In the genomic region with DNA sequence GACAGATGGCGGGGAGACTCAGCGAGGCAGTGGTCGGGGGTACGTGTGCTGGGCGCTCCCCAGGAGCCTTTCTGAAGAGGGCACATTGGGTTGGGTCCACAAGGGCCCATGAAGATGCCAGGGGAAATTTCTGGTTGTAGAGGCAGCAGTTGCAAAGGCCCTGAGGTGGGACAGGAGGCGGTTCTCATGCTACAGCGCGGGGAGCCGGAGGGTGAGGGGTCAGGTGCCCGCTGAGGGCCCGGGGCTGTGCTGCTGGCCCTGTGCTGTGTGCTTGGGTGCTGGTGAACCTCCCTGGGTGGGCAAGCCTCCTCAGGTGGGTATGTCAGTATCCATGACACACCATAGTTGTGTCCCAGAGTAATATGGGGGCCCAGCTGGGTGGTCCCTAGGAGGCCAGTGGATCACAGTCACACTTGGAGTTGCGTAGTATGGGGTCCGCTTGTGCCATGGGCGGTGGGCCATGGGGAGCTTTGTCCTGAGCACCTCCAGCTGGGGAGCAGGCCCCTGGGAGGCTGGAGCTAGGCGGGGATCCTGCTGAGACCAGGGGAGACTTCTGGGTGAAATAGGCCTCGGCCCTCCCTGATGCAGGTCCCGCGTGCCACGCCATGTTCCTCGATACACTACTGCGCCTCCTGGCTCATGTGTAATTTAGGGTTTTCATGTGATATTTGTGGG, we compare ENCODE assay signal across 24 cellular contexts.
"Had no signal": no experiment of that assay in that cellular context is flagged by ENCODE, and none has a peak within 500 bp of the region (broad histone marks: within the 10 kb centered on the region; RNA-seq: fewer than 3 reads in every experiment).

No MANE protein-coding gene starts in this region.

- ATAC-seq: activated naive CD4-positive, alpha-beta T cell treated with anti-CD3 and anti-CD28 coated beads, Interleukin-2, amount 50 U/mL, for 72 hours; activated T-cell treated with anti-CD3 and anti-CD28 coated beads, Interleukin-2, amount 50 U/mL, for 4 hours; body of pancreas; PC-3 had no signal

- H3K27ac Mint-ChIP-seq: activated CD4-positive, alpha-beta T cell treated with anti-CD3 and anti-CD28 coated beads, Interleukin-2, amount 10 ng/mL, durations not matched to agents 24 days and 14 days; activated naive CD4-positive, alpha-beta T cell treated with anti-CD3 and anti-CD28 coated beads for 36 hours; activated naive CD4-positive, alpha-beta T cell treated with anti-CD3 and anti-CD28 coated beads, Interleukin-2, amount 50 U/mL, for 72 hours; activated T-helper 1 cell treated with anti-CD3 and anti-CD28 coated beads, Interleukin-12 subunit alpha, Interleukin-12 subunit beta, Interleukin-2, Interleukin-4 antibody, amounts not matched to agents 30 ng/mL and 10 ng/mL and 1 ng/mL, durations not matched to agents 14 hours and 24 hours and 36 hours had no signal

- H3K9ac ChIP-seq: KMS-11 had no signal

- DNase-seq: activated CD4-positive, alpha-beta T cell treated with anti-CD3 and anti-CD28 coated beads, Interleukin-2, amount 10 ng/mL, durations not matched to agents 24 days and 14 days; activated CD4-positive, alpha-beta T cell treated with anti-CD3 and anti-CD28 coated beads, Interleukin-2, amount 50 U/mL, for 4 hours; activated CD8-positive, alpha-beta memory T cell treated with anti-CD3 and anti-CD28 coated beads, Interleukin-2, amount 50 U/mL, for 4 hours; activated gamma-delta T cell treated with Interleukin-2 at 50 U/mL for 16 hours; activated naive CD4-positive, alpha-beta T cell treated with anti-CD3 and anti-CD28 coated beads for 36 hours; activated T-cell treated with anti-CD3 and anti-CD28 coated beads for 4 hours; activated T-cell treated with anti-CD3 and anti-CD28 coated beads, Interleukin-2, amount 50 U/mL, for 4 hours; adrenal gland; body of pancreas; caudate nucleus; cerebellar nuclear complex; NCI-H1105; NCI-H1436; NCI-H2029; NCI-H345; NCI-H524 treated with DMSO at 0.1 percent for 48 hours; PC-3; Right ventricle myocardium superior; RPMI8226; T1000 had no signal

- H3K4me2 ChIP-seq: KMS-11 had no signal

- H3K9me3 ChIP-seq: adrenal gland, body of pancreas, Peyer's patch had no signal

- H3K4me3 ChIP-seq: adrenal gland, body of pancreas, Peyer's patch had no signal

- H3K27me3 ChIP-seq: adrenal gland, body of pancreas, Peyer's patch had no signal

- H3K27me3 Mint-ChIP-seq: activated CD4-positive, alpha-beta T cell treated with anti-CD3 and anti-CD28 coated beads, Interleukin-2, amount 10 ng/mL, durations not matched to agents 24 days and 14 days had no signal

- H3K4me1 ChIP-seq: adrenal gland, body of pancreas had no signal

- H3K36me3 Mint-ChIP-seq: activated naive CD4-positive, alpha-beta T cell treated with anti-CD3 and anti-CD28 coated beads, Interleukin-2, amount 50 U/mL, for 72 hours had no signal

- H3K27ac ChIP-seq: adrenal gland, body of pancreas, KMS-11 had no signal

- H3K4me3 Mint-ChIP-seq: activated CD4-positive, alpha-beta T cell treated with anti-CD3 and anti-CD28 coated beads, Interleukin-2, amount 10 ng/mL, durations not matched to agents 24 days and 14 days; activated naive CD4-positive, alpha-beta T cell treated with anti-CD3 and anti-CD28 coated beads for 36 hours; activated T-cell treated with anti-CD3 and anti-CD28 coated beads, Interleukin-2, amount 50 U/mL, for 4 hours; activated T-helper 1 cell treated with anti-CD3 and anti-CD28 coated beads, Interleukin-12 subunit alpha, Interleukin-12 subunit beta, Interleukin-2, Interleukin-4 antibody, amounts not matched to agents 30 ng/mL and 10 ng/mL and 1 ng/mL, durations not matched to agents 14 hours and 24 hours and 36 hours had no signal

- H3K9me3 Mint-ChIP-seq: activated CD4-positive, alpha-beta T cell treated with anti-CD3 and anti-CD28 coated beads, Interleukin-2, amount 10 ng/mL, durations not matched to agents 24 days and 14 days; activated naive CD4-positive, alpha-beta T cell treated with anti-CD3 and anti-CD28 coated beads for 36 hours; activated naive CD4-positive, alpha-beta T cell treated with anti-CD3 and anti-CD28 coated beads, Interleukin-2, amount 50 U/mL, for 72 hours; activated T-cell treated with anti-CD3 and anti-CD28 coated beads, Interleukin-2, amount 50 U/mL, for 4 hours; activated T-helper 1 cell treated with anti-CD3 and anti-CD28 coated beads, Interleukin-12 subunit alpha, Interleukin-12 subunit beta, Interleukin-2, Interleukin-4 antibody, amounts not matched to agents 30 ng/mL and 10 ng/mL and 1 ng/mL, durations not matched to agents 14 hours and 24 hours and 36 hours had no signal
